8 cellular contexts compared by ENCODE assay signal in the genomic region with DNA sequence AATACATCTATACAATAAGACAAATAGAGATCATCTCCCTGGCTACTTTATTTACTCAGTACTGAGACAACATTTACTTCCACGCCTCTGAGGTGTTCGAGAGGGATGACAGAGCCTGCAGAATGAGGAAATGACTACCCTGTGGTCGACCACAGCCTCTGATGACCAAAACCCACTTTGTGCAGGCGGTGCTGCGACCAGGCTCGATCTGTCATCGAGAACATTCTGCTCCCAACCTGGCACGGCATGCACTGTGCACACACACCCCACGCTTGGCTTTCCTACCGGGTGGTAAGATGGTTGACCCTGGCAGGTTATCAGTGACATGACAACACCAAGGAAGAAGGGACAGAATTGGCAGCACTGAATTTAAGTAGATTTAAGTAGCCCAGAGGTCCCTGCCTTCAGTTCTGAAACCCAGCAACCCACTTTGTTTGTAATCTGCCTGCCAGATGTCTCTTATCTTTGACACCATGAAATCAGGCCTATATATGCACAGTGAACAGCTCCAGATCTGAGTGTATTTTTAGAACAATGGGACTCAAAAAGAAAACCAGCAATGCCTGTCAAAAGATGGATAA. TPM values are rescaled to one million over a fixed set of nuclear protein-coding genes. Genes with fewer than 3 reads are reported as not detected.
DNase-seq lines count a peak whose midpoint lies in the region; ATAC-seq and TF ChIP-seq lines count a peak whose summit lies in the region.

No MANE protein-coding gene starts in this region.

- peak overlapping the region; percentile 32 for H3K9ac ChIP-seq in PC-3 (ENCODE audit: low read length)

- peaks cover 9% of the 10 kb centered on the region for H3F3A ChIP-seq in PC-3 (ENCODE audit: low read length, unreplicated experiment)

- TF ChIP-seq CTCF in A673 (conservative IDR thresholded peaks at IDR 0.05; ENCODE audit: low read depth, low read length) (no peak), PC-3 (conservative IDR thresholded peaks at IDR 0.05; ENCODE audit: low read depth, low read length) (no peak)

- CTCF ChIA-PET in A673 (lab: Charles Lee) = no interaction called here
- CTCF ChIA-PET in PC-3 (lab: Charles Lee) = interaction anchor here (0.6 to 0.7 kb wide), 3 partner anchors 60 to 366 kb away, joined by 3 to 5 read pairs (median 3); no protein-coding TSS in a partner anchor

- ATAC-seq in GM18520 (IDR thresholded peaks at IDR 0.05; ENCODE audit: unreplicated experiment) = peak; percentile 78
- ATAC-seq in HG03045 (IDR thresholded peaks at IDR 0.05; ENCODE audit: unreplicated experiment) = peak; percentile 83
- ATAC-seq in PC-3 = peak; percentile 88

- H3K27me3 ChIP-seq in A673 (replicated peaks; ENCODE audit: insufficient read depth, low read depth, low read length, poor library complexity) (no peaks in the 10 kb centered on the region), PC-3 (ENCODE audit: low read length) (no peaks in the 10 kb centered on the region)

- H3K36me3 ChIP-seq in A673 (ENCODE audit: insufficient read depth, low read length, poor library complexity, severe bottlenecking) (peaks cover 22% of the 10 kb centered on the region), PC-3 (ENCODE audit: low read depth, low read length) (peaks cover 24% of the 10 kb centered on the region)

- peak overlapping the region; percentile 7 for H3K27ac ChIP-seq in A673 (ENCODE audit: low read depth, low read length, poor library complexity, severe bottlenecking)
- peak overlapping the region; percentile 94 for H3K27ac ChIP-seq in PC-3 (ENCODE audit: low read length)

- POLR2A ChIA-PET in A673 (lab: Charles Lee; ENCODE audit: low non-redundant PET) (no interaction called here), PC-3 (lab: Charles Lee; ENCODE audit: unreplicated experiment) (no interaction called here)

- H3K4me2 ChIP-seq in PC-3 (ENCODE audit: low read length) = peak overlapping the region; percentile 31

- H3K79me2 ChIP-seq in PC-3 (ENCODE audit: low read length) = no peaks in the 10 kb centered on the region

- no peaks in the 10 kb centered on the region for H3K9me2 ChIP-seq in PC-3 (replicated peaks; ENCODE audit: low read length)

- no peak overlapping the region for H2AFZ ChIP-seq in PC-3 (ENCODE audit: low read length)

- DNase-seq in A673 (ENCODE audit: low spot score) = no peak
- peak; percentile 98 for DNase-seq in PC-3
- DNase-seq in activated gamma-delta T cell treated with anti-CD3 and anti-CD28 coated beads, Interleukin-2, amount 50 U/mL, for 16 hours (ENCODE audit: low read depth) = peak; percentile 50
- peak; percentile 67 for DNase-seq in iris pigment epithelial cell (ENCODE audit: low read depth)
- DNase-seq in stimulated activated CD8-positive, alpha-beta memory T cell treated with anti-CD3 and anti-CD28 coated beads, Interleukin-15, amount 100 ng/mL, for 48 hours (ENCODE audit: low read depth in 2 of 2) = peak; percentile 63 to 78
- DNase-seq in RPMI8226 = no peak

- H3K9me3 ChIP-seq in A673 (ENCODE audit: low read depth, low read length, poor library complexity, severe bottlenecking) = no peaks in the 10 kb centered on the region
- no peaks in the 10 kb centered on the region for H3K9me3 ChIP-seq in PC-3 (ENCODE audit: low read length)

- no peaks in the 10 kb centered on the region for H4K20me1 ChIP-seq in PC-3 (ENCODE audit: low read length)

- no peak overlapping the region for H3K4me3 ChIP-seq in A673 (ENCODE audit: low read depth, low read length, poor library complexity, severe bottlenecking)
- H3K4me3 ChIP-seq in PC-3 (ENCODE audit: low read length) = no peak overlapping the region

- no TSS peak for BruUV-seq in A673 (replicated peaks; lab: Mats Ljungman, UMichigan)
- no TSS peak for BruUV-seq in PC-3 (replicated peaks; lab: Mats Ljungman, UMichigan)

- H3K4me1 ChIP-seq in A673 (ENCODE audit: insufficient read depth, low read length, poor library complexity, severe bottlenecking) (peaks cover 44% of the 10 kb centered on the region), PC-3 (ENCODE audit: insufficient read depth, low read length) (peaks cover 91% of the 10 kb centered on the region)

- intact Hi-C loops in A673 (cut with micrococcal nuclease; ENCODE audit: unreplicated experiment) (no loop called here), PC-3 (cut with micrococcal nuclease) (loop anchor here (1.0 to 5.0 kb wide), 5 partner anchors 31 to 423 kb away; no protein-coding TSS in a partner anchor)

RNA-seq across cellular contexts. Expression of a gene that starts 42.6 kb away (rescaled TPM):
- 37.3 and 40.3 TPM in 2 replicates for total RNA-seq in A673 (2021)
- 21.8 and 23.2 TPM in 2 replicates for total RNA-seq in PC-3 (2014; rRNA removed)

RNA-seq across cellular contexts. Expression of a gene that starts 42.9 kb away (rescaled TPM):
- 36.1 and 38.7 TPM in 2 replicates for total RNA-seq in A673 (2021)
- total RNA-seq in PC-3 (2014; rRNA removed) = 40.1 and 43.6 TPM in 2 replicates

Comparison
In these comparisons a context has a peak if more than half of its experiments do, and no peak if none do; other contexts are left out.
1. DNase-seq: peak in PC-3 (single experiment), activated gamma-delta T cell treated with anti-CD3 and anti-CD28 coated beads, Interleukin-2, amount 50 U/mL, for 16 hours (single experiment), iris pigment epithelial cell (single experiment) and stimulated activated CD8-positive, alpha-beta memory T cell treated with anti-CD3 and anti-CD28 coated beads, Interleukin-15, amount 100 ng/mL, for 48 hours (2 of 2); none in A673 (single experiment) and RPMI8226 (single experiment).
2. Peak in every context shown above with its lines, with median percentiles within 50 percentile points of each other: ATAC-seq.